9 cellular contexts compared by ENCODE assay signal in the genomic region with DNA sequence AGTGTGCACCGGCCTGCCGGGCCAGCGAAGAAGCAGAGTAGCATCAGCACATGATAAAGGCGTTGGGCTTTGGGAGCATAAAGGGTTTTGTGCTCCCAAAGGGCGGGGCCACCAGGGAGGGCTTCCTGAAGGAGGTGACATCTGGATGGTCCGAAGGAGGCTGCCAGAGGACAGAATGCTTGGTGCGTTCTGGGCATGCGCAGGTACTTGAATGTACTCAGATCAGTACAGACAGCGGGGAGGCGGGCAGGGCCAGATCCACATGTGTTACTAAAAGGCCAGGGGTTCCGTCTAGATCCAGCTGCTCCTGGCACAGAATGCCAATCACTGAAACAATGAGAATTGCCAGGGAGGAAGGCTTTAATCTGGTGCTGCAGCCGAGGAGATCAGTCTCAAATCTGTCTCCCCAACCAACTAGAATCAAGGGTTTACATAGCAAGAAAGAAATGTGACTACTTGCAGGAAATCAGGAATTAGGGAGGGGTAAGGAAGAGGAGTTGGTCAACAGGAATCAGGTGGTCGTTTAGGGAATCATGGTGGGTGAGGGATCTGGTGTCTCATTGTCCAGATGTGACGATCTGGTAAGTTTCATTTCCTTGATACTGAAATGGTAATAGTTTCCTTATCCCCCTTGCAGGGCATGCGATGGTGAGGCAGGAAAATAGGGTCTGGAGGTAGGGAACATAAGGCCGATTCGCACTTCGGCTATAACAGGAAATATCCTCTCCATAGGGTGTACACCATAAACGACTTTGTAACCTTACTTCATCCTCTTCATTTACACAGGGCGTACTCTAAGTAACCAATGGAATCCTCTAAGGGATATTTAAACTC. TPM values are rescaled to one million over a fixed set of nuclear protein-coding genes. Genes with fewer than 3 reads are reported as not detected.
DNase-seq lines count a peak whose midpoint lies in the region; ATAC-seq, FAIRE-seq and TF ChIP-seq lines count a peak whose summit lies in the region.
"Had no signal": no experiment of that assay in that cellular context is flagged by ENCODE, and none has a peak within 500 bp of the region (broad histone marks: within the 10 kb centered on the region; RNA-seq: fewer than 3 reads in every experiment).

A gene with protein sequence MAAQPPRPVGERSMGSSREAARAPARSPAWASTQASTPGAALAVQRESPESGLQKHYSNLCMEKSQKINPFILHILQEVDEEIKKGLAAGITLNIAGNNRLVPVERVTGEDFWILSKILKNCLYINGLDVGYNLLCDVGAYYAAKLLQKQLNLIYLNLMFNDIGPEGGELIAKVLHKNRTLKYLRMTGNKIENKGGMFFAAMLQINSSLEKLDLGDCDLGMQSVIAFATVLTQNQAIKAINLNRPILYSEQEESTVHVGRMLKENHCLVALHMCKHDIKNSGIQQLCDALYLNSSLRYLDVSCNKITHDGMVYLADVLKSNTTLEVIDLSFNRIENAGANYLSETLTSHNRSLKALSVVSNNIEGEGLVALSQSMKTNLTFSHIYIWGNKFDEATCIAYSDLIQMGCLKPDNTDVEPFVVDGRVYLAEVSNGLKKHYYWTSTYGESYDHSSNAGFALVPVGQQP (minus strand): TSS at position 61 of the 834 bp plus-strand sequence. CDS start 356 bp downstream, outside the sequence.
LRRIQ4 (plus strand) TSS at position 27 of the 834 bp plus-strand sequence. CDS start 9,052 bp downstream, outside the sequence.

- no peak within 1 kb of the TSS for H2AK5ac ChIP-seq in H1 (ENCODE audit: low read depth, low read length)

- H4K91ac ChIP-seq in H1 (replicated peaks; ENCODE audit: insufficient read length, low read length) = no peak within 1 kb of the TSS

- peak within 1 kb of the TSS; percentile 86; the same call in 1 of the 2 replicates for H2BK12ac ChIP-seq in H1 (ENCODE audit: low read depth, low read length)

- H3K79me1 ChIP-seq in H1 (ENCODE audit: low read depth, low read length) = no peaks in the 10 kb centered on the region

- no peak for TF ChIP-seq EP300 in H1 (IDR thresholded peaks at IDR 0.05; ENCODE audit: borderline replicate concordance in 1 of 2, low read depth in 2 of 2, low read length in 2 of 2)

- H3K4ac ChIP-seq in H1 (replicated peaks; ENCODE audit: insufficient read length, low read depth, low read length) = peak within 1 kb of the TSS; percentile 69

- peak within 1 kb of the TSS; percentile 92 for H3K18ac ChIP-seq in H1 (ENCODE audit: extremely low read depth, low read length)

- TF ChIP-seq CTCF in H1 (IDR thresholded peaks at IDR 0.05; ENCODE audit: control extremely low read depth in 1 of 3, insufficient read depth in 1 of 3, low read depth in 1 of 3, low read length in 3 of 3) = no peak

- TF ChIP-seq POLR2A in H1 (IDR thresholded peaks at IDR 0.05; ENCODE audit: control extremely low read depth in 1 of 2, low read depth in 2 of 2, low read length in 2 of 2) = no peak; a peak in 1 of 3 replicates

- peak; percentile 46 to 53 for DNase-seq in activated CD8-positive, alpha-beta memory T cell treated with anti-CD3 and anti-CD28 coated beads for 4 hours (ENCODE audit: low read depth in 2 of 2)
- no peak for DNase-seq in activated CD8-positive, alpha-beta memory T cell treated with anti-CD3 and anti-CD28 coated beads for 24 hours
- peak; percentile 84 for DNase-seq in NCI-H460 (ENCODE audit: extremely low read depth, low read depth)
- peak; percentile 53 for DNase-seq in activated CD4-positive, alpha-beta T cell treated with anti-CD3 and anti-CD28 coated beads, Interleukin-2, amount 50 U/mL, for 1 hour
- DNase-seq in H1 (ENCODE audit: low read depth in 1 of 2, low spot score in 2 of 2) = peak in 1 of 2 experiments; percentile 83
- DNase-seq in stimulated activated CD8-positive, alpha-beta memory T cell treated with anti-CD3 and anti-CD28 coated beads, Interleukin-15, amount 100 ng/mL, for 4 hours (ENCODE audit: low read depth in 2 of 2) = peak; percentile 36 to 54

- peaks cover 4% of the 10 kb centered on the region; the same call in 1 of the 2 replicates for H3K23me2 ChIP-seq in H1 (ENCODE audit: low read depth, low read length)

- H2BK15ac ChIP-seq in H1 (ENCODE audit: low read length) = peak within 1 kb of the TSS; percentile 20

- CTCF ChIA-PET in H1 (lab: Charles Lee; ENCODE audit: partially characterized antibody) = interaction anchor here (0.6 to 3.0 kb wide), 5 partner anchors 9 to 94 kb away, joined by 3 to 11 read pairs (median 3); partner anchors contain the start of gene TERC

- H3K27me3 ChIP-seq in H1 (replicated peaks in 1 of 4; ENCODE audit: control insufficient read depth in 3 of 4, extremely low read depth in 1 of 4, insufficient read depth in 3 of 4, low read length in 3 of 4) = peaks cover 0 to 7% (median 4%) of the 10 kb centered on the region in 4 experiments; a peak in 6 of 7 replicates

- no peak within 1 kb of the TSS for H3K14ac ChIP-seq in H1 (ENCODE audit: insufficient read length)

- peak; percentile 49 for ATAC-seq in HG03103 (IDR thresholded peaks at IDR 0.05; ENCODE audit: low read depth, unreplicated experiment)

- no peaks in the 10 kb centered on the region for H3K79me2 ChIP-seq in H1 (ENCODE audit: control insufficient read depth in 1 of 2, insufficient read depth in 2 of 2, low read length in 2 of 2)

- peak within 1 kb of the TSS; percentile 82 for H3K56ac ChIP-seq in H1 (replicated peaks; ENCODE audit: insufficient read length, low read depth, low read length)

- 44% methylated on average over 20 of the region's 20 CpGs; no CpG with 5 or more reads in 1 of the 2 experiments for WGBS in H1 (ENCODE audit: extremely low coverage in 1 of 2, insufficient coverage in 1 of 2, insufficient read length in 1 of 2, insufficient replicate concordance in 2 of 2, low coverage in 1 of 2, low lambda C conversion rate in 2 of 2, missing lambda C conversion rate in 1 of 2), 2 experiments
- WGBS in mesodermal cell (ENCODE audit: insufficient coverage in 2 of 2), 2 experiments = 53 to 74% methylated on average over 14 to 15 of the region's 20 CpGs

- peak within 1 kb of the TSS; percentile 86 for H4K8ac ChIP-seq in H1 (ENCODE audit: extremely low read depth, insufficient read depth, low read length)

- TF ChIP-seq RAD21 in H1 (IDR thresholded peaks at IDR 0.05 in 1 of 2, conservative IDR thresholded peaks at IDR 0.05 in 1 of 2; ENCODE audit: low read depth in 2 of 2, low read length in 2 of 2) = no peak

- H3K23ac ChIP-seq in H1 (ENCODE audit: insufficient read length) = no peak within 1 kb of the TSS

- H3K9me3 ChIP-seq in H1 (ENCODE audit: insufficient read depth in 2 of 2, low read depth in 1 of 2, low read length in 1 of 2) = no peaks in the 10 kb centered on the region; a peak in 1 of 4 replicates
- peaks cover 13% of the 10 kb centered on the region for H3K9me3 ChIP-seq in mesodermal cell (ENCODE audit: control insufficient read depth, low read length)

- peak within 1 kb of the TSS; percentile 54 to 73 (median 68) for H3K4me3 ChIP-seq in H1 (ENCODE audit: extremely low read depth in 1 of 4, insufficient read depth in 2 of 4, low read depth in 3 of 4, low read length in 4 of 4)
- peak within 1 kb of the TSS; percentile 40 for H3K4me3 ChIP-seq in mesodermal cell (ENCODE audit: extremely low read depth, insufficient read depth, low read length, poor library complexity, severe bottlenecking)

- POLR2A ChIA-PET in H1 (lab: Charles Lee; ENCODE audit: partially characterized antibody) = interaction anchor here (0.7 to 3.8 kb wide), 3 partner anchors 40 to 154 kb away, joined by 3 to 20 read pairs (median 5); partner anchors contain the start of genes MYNN, SEC62 and TERC

- H3K4me1 ChIP-seq in H1 (replicated peaks in 1 of 4; ENCODE audit: control insufficient read depth in 3 of 4, insufficient read depth in 4 of 4, low read length in 3 of 4) (peaks cover 7 to 20% (median 10%) of the 10 kb centered on the region in 4 experiments; a peak in 6 of 7 replicates), mesodermal cell (ENCODE audit: control insufficient read depth, insufficient read depth, low read length, poor library complexity, severe bottlenecking) (peaks cover 6% of the 10 kb centered on the region)

- H3K27ac ChIP-seq in H1 (ENCODE audit: low read depth, low read length) (no peak within 1 kb of the TSS), mesodermal cell (ENCODE audit: low read depth, low read length, severe bottlenecking) (peak within 1 kb of the TSS; percentile 62)
- H3K27ac ChIP-seq: C4-2B had no signal

- peak within 1 kb of the TSS; percentile 52 to 63 (median 59) for H3K9ac ChIP-seq in H1 (replicated peaks in 1 of 4; ENCODE audit: extremely low read depth in 1 of 4, low read depth in 3 of 4, low read length in 3 of 4)

- peak within 1 kb of the TSS; percentile 76; the same call in 1 of the 2 replicates for H2BK5ac ChIP-seq in H1 (ENCODE audit: low read depth, low read length)

- H3K36me3 ChIP-seq in H1 (ENCODE audit: control insufficient read depth in 2 of 4, insufficient read depth in 4 of 4, low read length in 3 of 4) = no peaks in the 10 kb centered on the region
- no peaks in the 10 kb centered on the region for H3K36me3 ChIP-seq in mesodermal cell (ENCODE audit: control insufficient read depth, insufficient read depth, low read length)

- peak within 1 kb of the TSS; percentile 66; the same call in 1 of the 2 replicates for H2BK20ac ChIP-seq in H1 (ENCODE audit: low read length)

- H4K5ac ChIP-seq in H1 (ENCODE audit: insufficient read length, low read depth, low read length) = peak within 1 kb of the TSS; percentile 67

- peak; percentile 13 for FAIRE-seq in H1 (lab: Jason Lieb, UNC)

- peak within 1 kb of the TSS; percentile 88 for H2AFZ ChIP-seq in H1 (ENCODE audit: low read length)

- peak within 1 kb of the TSS; percentile 54 for H2BK120ac ChIP-seq in H1 (replicated peaks; ENCODE audit: low read depth, low read length)

- H4K20me1 ChIP-seq in H1 (replicated peaks in 1 of 2; ENCODE audit: control insufficient read depth in 1 of 2, insufficient read depth in 2 of 2, low read length in 2 of 2) = no peaks in the 10 kb centered on the region

- peak within 1 kb of the TSS; percentile 79 to 93 for H3K4me2 ChIP-seq in H1 (ENCODE audit: insufficient read depth in 1 of 2, low read depth in 2 of 2, low read length in 2 of 2)

RNA-seq across cellular contexts. Expression of the first gene that starts in this region (rescaled TPM):
- 12.5 and 13.7 TPM in 2 replicates for total RNA-seq in NCI-H460 (2014; rRNA removed; shearing (Covaris generic))
- polyA plus RNA-seq in NCI-H460 (2014; cell fraction: nucleus; rRNA removed) = 17.5 and 23.6 TPM in 2 replicates
- 3.3 and 4.6 TPM in 2 replicates for total RNA-seq in H1 (2021; fragmentation: NEBNext Ultra II Directional; extraction: Animal tissue kit (Norgen Biotek cat#: 25700))
- polyA plus RNA-seq in H1 (2011; rRNA removed) = 3.0 and 4.1 TPM in 2 replicates
- 4.9 TPM for polyA plus RNA-seq in H1 (2011; cell fraction: cytosol; rRNA removed)
- polyA plus RNA-seq in H1 (2011; cell fraction: nucleus; rRNA removed) = 3.2 TPM
- 3.1 to 5.3 TPM (median 3.7 TPM) in 4 replicates for polyA plus RNA-seq in H1 (2012, experiment 1 of 2)
- 0.83 TPM for polyA plus RNA-seq in H1 (2012, experiment 2 of 2)
- 2.7 TPM for polyA plus RNA-seq in H1 (2013, experiment 1 of 2)
- polyA plus RNA-seq in H1 (2013, experiment 2 of 2) = 3.0 TPM
- 2.1 and 5.4 TPM in 2 replicates for polyA minus RNA-seq in H1 (2011; rRNA and poly(A)+ RNA removed)
- 3.2 TPM for polyA minus RNA-seq in H1 (2011; cell fraction: cytosol; rRNA and poly(A)+ RNA removed)
- 8.2 TPM for polyA minus RNA-seq in H1 (2011; cell fraction: nucleus; rRNA and poly(A)+ RNA removed)
- polyA plus RNA-seq in mesodermal cell (2013, experiment 1 of 2) = 2.4 TPM
- polyA plus RNA-seq in mesodermal cell (2013, experiment 2 of 2) = 2.4 TPM

RNA-seq across cellular contexts. Expression of gene LRRIQ4, which starts in this region (rescaled TPM):
- 0.10 and 0.17 TPM in 2 replicates for total RNA-seq in NCI-H460 (2014; rRNA removed; shearing (Covaris generic))
- polyA plus RNA-seq in NCI-H460 (2014; cell fraction: nucleus; rRNA removed) = not detected in 2 replicates
- not detected in 2 replicates for total RNA-seq in H1 (2021; fragmentation: NEBNext Ultra II Directional; extraction: Animal tissue kit (Norgen Biotek cat#: 25700))
- polyA plus RNA-seq in H1 (2011; rRNA removed) = 0.08 and 0.14 TPM in 2 replicates
- 0.10 TPM for polyA plus RNA-seq in H1 (2011; cell fraction: cytosol; rRNA removed)
- polyA plus RNA-seq in H1 (2011; cell fraction: nucleus; rRNA removed) = 0.17 TPM
- polyA plus RNA-seq in H1 (2012, experiment 1 of 2) = 0.17 TPM in 1 of 4 replicates, not detected in the others
- not detected for polyA plus RNA-seq in H1 (2012, experiment 2 of 2)
- polyA plus RNA-seq in H1 (2013, experiment 1 of 2) = 0.04 TPM
- 0.07 TPM for polyA plus RNA-seq in H1 (2013, experiment 2 of 2)
- polyA minus RNA-seq in H1 (2011; rRNA and poly(A)+ RNA removed) = 0.25 TPM in 1 of 2 replicates, not detected in the other
- not detected for polyA minus RNA-seq in H1 (2011; cell fraction: cytosol; rRNA and poly(A)+ RNA removed)
- not detected for polyA minus RNA-seq in H1 (2011; cell fraction: nucleus; rRNA and poly(A)+ RNA removed)
- not detected for polyA plus RNA-seq in mesodermal cell (2013, experiment 1 of 2)
- not detected for polyA plus RNA-seq in mesodermal cell (2013, experiment 2 of 2)
